ENCODE assay signal across 27 cellular contexts in the genomic region with DNA sequence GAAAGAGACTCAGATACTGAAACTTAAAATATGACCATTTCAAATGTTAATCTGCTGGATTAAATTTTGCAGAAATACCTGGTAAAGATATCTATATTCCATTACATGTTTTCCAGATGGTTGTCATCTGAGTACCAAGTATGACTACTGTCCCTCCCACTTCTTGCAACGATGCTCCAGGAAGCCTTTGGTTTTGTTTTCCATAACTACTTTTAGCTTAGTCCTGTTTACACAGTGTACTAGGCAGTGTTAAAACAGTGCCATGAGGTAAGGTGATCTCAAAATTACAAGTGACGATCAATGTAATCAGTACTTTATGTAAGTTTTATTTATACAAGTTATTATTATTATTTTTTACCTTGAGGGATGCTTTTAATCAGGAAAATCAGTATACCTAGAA. TPM values are rescaled to one million over a fixed set of nuclear protein-coding genes. Genes with fewer than 3 reads are reported as not detected.
"Had no signal": no experiment of that assay in that cellular context is flagged by ENCODE, and none has a peak within 500 bp of the region (broad histone marks: within the 10 kb centered on the region; RNA-seq: fewer than 3 reads in every experiment).

No MANE protein-coding gene starts in this region.

- FAIRE-seq: bronchial epithelial cell, small intestine, TTC549 had no signal

- H3K4me3 Mint-ChIP-seq: activated naive CD8-positive, alpha-beta T cell treated with anti-CD3 and anti-CD28 coated beads, Interleukin-2, amount 10 ng/mL, durations not matched to agents 7 days and 5 days; endodermal cell; naive thymus-derived CD4-positive, alpha-beta T cell; neural crest cell; stimulated activated effector memory CD8-positive, alpha-beta T cell treated with anti-CD3 and anti-CD28 coated beads, Interleukin-12 subunit alpha, Interleukin-12 subunit beta, amount 100 ng/mL, for 72 hours; T-cell had no signal

- H3K27ac ChIP-seq: colonic mucosa, esophagus squamous epithelium, left lung, testis, vagina, WERI-Rb-1 had no signal

- H3K27me3 ChIP-seq: colonic mucosa, esophagus squamous epithelium, gastrocnemius medialis, left lung, testis, vagina had no signal

- H3K27me3 Mint-ChIP-seq: activated naive CD8-positive, alpha-beta T cell treated with anti-CD3 and anti-CD28 coated beads, Interleukin-2, amount 10 ng/mL, durations not matched to agents 7 days and 5 days; naive thymus-derived CD4-positive, alpha-beta T cell; T-cell had no signal

- DNase-seq: activated CD4-positive, alpha-beta T cell treated with anti-CD3 and anti-CD28 coated beads for 48 hours; activated CD8-positive, alpha-beta memory T cell treated with anti-CD3 and anti-CD28 coated beads for 24 hours; activated CD8-positive, alpha-beta memory T cell treated with anti-CD3 and anti-CD28 coated beads, Interleukin-2, amount 50 U/mL, for 4 hours; activated naive CD8-positive, alpha-beta T cell treated with anti-CD3 and anti-CD28 coated beads, Interleukin-2, amount 10 ng/mL, durations not matched to agents 7 days and 5 days; amygdala; colonic mucosa; endodermal cell; esophagus squamous epithelium; gastrocnemius medialis; hippocampal formation; kidney glomerular epithelial cell; left lung; naive thymus-derived CD4-positive, alpha-beta T cell; occipital lobe; small intestine; stimulated activated CD4-positive, alpha-beta T cell treated with anti-CD3 and anti-CD28 coated beads, Interleukin-2, amount 100 ng/mL, for 24 hours; T-cell; testis; trophoblast cell; WERI-Rb-1 had no signal

- H3K9me3 Mint-ChIP-seq: activated naive CD8-positive, alpha-beta T cell treated with anti-CD3 and anti-CD28 coated beads, Interleukin-2, amount 10 ng/mL, durations not matched to agents 7 days and 5 days; endodermal cell; naive thymus-derived CD4-positive, alpha-beta T cell; neural crest cell; stimulated activated effector memory CD8-positive, alpha-beta T cell treated with anti-CD3 and anti-CD28 coated beads, Interleukin-12 subunit alpha, Interleukin-12 subunit beta, amount 100 ng/mL, for 72 hours; T-cell had no signal

- H3K4me1 ChIP-seq: colonic mucosa, gastrocnemius medialis, left lung, testis, vagina had no signal

- H3K27ac Mint-ChIP-seq: activated naive CD8-positive, alpha-beta T cell treated with anti-CD3 and anti-CD28 coated beads, Interleukin-2, amount 10 ng/mL, durations not matched to agents 7 days and 5 days; stimulated activated effector memory CD8-positive, alpha-beta T cell treated with anti-CD3 and anti-CD28 coated beads, Interleukin-12 subunit alpha, Interleukin-12 subunit beta, amount 100 ng/mL, for 72 hours had no signal

- H3K4me3 ChIP-seq: colonic mucosa, esophagus squamous epithelium, gastrocnemius medialis, left lung, lung, testis, vagina had no signal

- ATAC-seq: left lung; naive thymus-derived CD4-positive, alpha-beta T cell; sciatic nerve; stimulated activated effector memory CD8-positive, alpha-beta T cell treated with anti-CD3 and anti-CD28 coated beads, Interleukin-12 subunit alpha, Interleukin-12 subunit beta, amount 100 ng/mL, for 72 hours; T-cell had no signal

- H3K9me3 ChIP-seq: colonic mucosa, esophagus squamous epithelium, gastrocnemius medialis, left lung, testis, vagina had no signal

RNA-seq across cellular contexts. Expression of a gene that starts 35.1 kb away (rescaled TPM):
- total RNA-seq: activated naive CD8-positive, alpha-beta T cell treated with anti-CD3 and anti-CD28 coated beads, Interleukin-2, amount 10 ng/mL, durations not matched to agents 7 days and 5 days; bronchial epithelial cell; gastrocnemius medialis; naive thymus-derived CD4-positive, alpha-beta T cell; T-cell; vagina had no signal
- polyA plus RNA-seq: naive thymus-derived CD4-positive, alpha-beta T cell had no signal
